14 cellular contexts compared by ENCODE assay signal in the genomic region with DNA sequence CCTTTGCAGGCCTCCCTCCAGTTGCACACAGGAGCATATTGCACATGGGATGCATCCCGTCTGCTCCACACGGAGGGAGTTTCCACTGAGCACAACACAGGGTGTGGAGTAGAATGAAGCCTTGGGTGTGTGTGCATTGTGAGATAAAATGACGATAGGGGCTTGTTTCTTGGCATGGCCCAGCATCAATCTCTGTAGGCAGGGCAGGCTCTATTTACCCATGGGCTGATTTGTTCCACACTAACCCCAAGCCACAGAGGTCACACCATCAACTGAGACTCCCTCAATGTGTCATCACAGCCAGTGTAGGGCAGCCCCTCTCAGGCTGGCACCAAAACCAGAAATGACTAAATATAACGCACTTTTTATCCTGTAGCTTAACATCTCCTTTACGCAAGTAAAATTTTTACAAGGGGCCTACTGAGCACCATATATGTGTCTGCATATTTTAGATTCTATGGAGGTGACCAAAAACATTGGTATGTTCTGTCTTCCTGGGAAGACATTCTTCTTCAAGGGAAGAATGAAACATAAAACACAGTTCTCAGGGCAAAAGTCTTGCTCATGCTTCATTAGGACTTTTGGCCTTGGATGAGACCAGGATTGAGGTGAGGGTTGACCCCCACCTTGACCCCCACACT. TPM values are rescaled to one million over a fixed set of nuclear protein-coding genes. Genes with fewer than 3 reads are reported as not detected.
DNase-seq lines count a peak whose midpoint lies in the region; ATAC-seq and TF ChIP-seq lines count a peak whose summit lies in the region.
"Had no signal": no experiment of that assay in that cellular context is flagged by ENCODE, and none has a peak within 500 bp of the region (broad histone marks: within the 10 kb centered on the region; RNA-seq: fewer than 3 reads in every experiment).

No MANE protein-coding gene starts in this region.

- intact Hi-C loops in Calu3 (cut with micrococcal nuclease; ENCODE audit: unreplicated experiment) (no loop called here), natural killer cell (cut with micrococcal nuclease) (no loop called here), vagina (cut with DNase I) (no loop called here)

- no peaks in the 10 kb centered on the region for H3K36me3 ChIP-seq in vagina

- H3K4me3 ChIP-seq in cardiac fibroblast (replicated peaks in 1 of 2; ENCODE audit: low read depth in 2 of 2, low read length in 2 of 2) (no peak overlapping the region), vagina (no peak overlapping the region)

- H3K9me3 ChIP-seq in vagina = no peaks in the 10 kb centered on the region

- TF ChIP-seq CTCF in Calu3 (IDR thresholded peaks at IDR 0.05; ENCODE audit: unreplicated experiment) (no peak), cardiac fibroblast (IDR thresholded peaks at IDR 0.05; ENCODE audit: low read depth, low read length) (no peak), natural killer cell (IDR thresholded peaks at IDR 0.05) (no peak), vagina (IDR thresholded peaks at IDR 0.05) (no peak)

- H3K27ac ChIP-seq in vagina = no peak overlapping the region

- no TSS peak for BruUV-seq in Calu3 (replicated peaks; lab: Mats Ljungman, UMichigan)

- no peak for TF ChIP-seq POLR2A in vagina (IDR thresholded peaks at IDR 0.05)

- H3K27ac Mint-ChIP-seq in Calu3 (ENCODE audit: unreplicated experiment) (no peak overlapping the region), natural killer cell (no peak overlapping the region)
- H3K27ac Mint-ChIP-seq: IgD-negative memory B cell, progenitor cell of endocrine pancreas had no signal

- peak in 2 of 3 donors; percentile 57 to 83 for ATAC-seq in natural killer cell

- no peaks in the 10 kb centered on the region for H3K4me1 Mint-ChIP-seq in Calu3 (ENCODE audit: low read depth, unreplicated experiment)
- H3K4me1 Mint-ChIP-seq in natural killer cell = no peaks in the 10 kb centered on the region

- H3K27me3 Mint-ChIP-seq in Calu3 (ENCODE audit: unreplicated experiment) = peaks cover 50% of the 10 kb centered on the region
- H3K27me3 Mint-ChIP-seq in natural killer cell (ENCODE audit: low read depth in 2 of 2) = peaks cover 12 to 24% of the 10 kb centered on the region in 2 donors

- no peaks in the 10 kb centered on the region for H3K4me1 ChIP-seq in vagina

- H3K27me3 ChIP-seq in vagina = no peaks in the 10 kb centered on the region

- H3K36me3 Mint-ChIP-seq in Calu3 (ENCODE audit: insufficient read depth, unreplicated experiment) = no peaks in the 10 kb centered on the region
- H3K36me3 Mint-ChIP-seq in natural killer cell = no peaks in the 10 kb centered on the region
- H3K36me3 Mint-ChIP-seq: IgD-negative memory B cell had no signal

- H3K9me3 Mint-ChIP-seq in Calu3 (ENCODE audit: low read depth, unreplicated experiment) (no peaks in the 10 kb centered on the region), natural killer cell (no peaks in the 10 kb centered on the region)

- H3K4me3 Mint-ChIP-seq in Calu3 (ENCODE audit: low read depth, unreplicated experiment) (no peak overlapping the region), natural killer cell (no peak overlapping the region)
- H3K4me3 Mint-ChIP-seq: IgD-negative memory B cell had no signal

- CTCF ChIA-PET in Calu3 (lab: Charles Lee) = interaction anchor here (0.6 kb wide), 1 partner anchor 17 kb away, joined by 3 read pairs; no protein-coding TSS in a partner anchor

- DNase-seq in Calu3 (peak; percentile 17), LoVo (ENCODE audit: low spot score) (peak; percentile 21), cardiac fibroblast (ENCODE audit: low read depth in 2 of 2) (peak; percentile 93 to 97), natural killer cell (no peak), AML-193 (lab: John Stamatoyannopoulos, UW) (no peak), NAMALWA (ENCODE audit: low spot score) (no peak), vagina (ENCODE audit: extremely low spot score in 2 of 2) (no peak)
- no peak for DNase-seq in effector CD8-positive, alpha-beta T cell (lab: John Stamatoyannopoulos, UW)
- DNase-seq: GF-D8, NCI-H446 treated with DMSO at 0.1 percent for 48 hours, T-helper 1 cell had no signal

RNA-seq across cellular contexts. Expression of gene GKN1, which starts 2.7 kb away (rescaled TPM):
- total RNA-seq in Calu3 (2022) (not detected in 2 replicates), natural killer cell (not detected), vagina (not detected)
- total RNA-seq: dermis microvascular lymphatic vessel endothelial cell, progenitor cell of endocrine pancreas had no signal

RNA-seq across cellular contexts. Expression of gene GKN2, which starts 19.0 kb away (rescaled TPM):
- total RNA-seq in Calu3 (2022) (not detected in 2 replicates), natural killer cell (not detected), vagina (not detected)
- total RNA-seq: dermis microvascular lymphatic vessel endothelial cell, progenitor cell of endocrine pancreas had no signal

RNA-seq across cellular contexts. Expression of gene ANTXR1, which starts 41.3 kb away (rescaled TPM):
- total RNA-seq in Calu3 (2022) (0.66 and 0.86 TPM in 2 replicates), natural killer cell (not detected), vagina (102 TPM)

Comparison
In these comparisons a context has a peak if more than half of its experiments do, and no peak if none do; other contexts are left out.
1. DNase-seq: peak in Calu3 (single experiment), LoVo (single experiment) and cardiac fibroblast (2 of 2); none in natural killer cell (single experiment), effector CD8-positive, alpha-beta T cell (single experiment), AML-193 (0 of 2), NAMALWA (single experiment) and vagina (0 of 2).
2. RNA of gene ANTXR1, which starts 41.3 kb away (total RNA-seq): 102 TPM in vagina (single experiment); 0.66 to 0.86 TPM in Calu3 and not detected in natural killer cell; every median in the first group is over 10 times any median in the second.